ENCODE assay signal across 8 cellular contexts in the genomic region with DNA sequence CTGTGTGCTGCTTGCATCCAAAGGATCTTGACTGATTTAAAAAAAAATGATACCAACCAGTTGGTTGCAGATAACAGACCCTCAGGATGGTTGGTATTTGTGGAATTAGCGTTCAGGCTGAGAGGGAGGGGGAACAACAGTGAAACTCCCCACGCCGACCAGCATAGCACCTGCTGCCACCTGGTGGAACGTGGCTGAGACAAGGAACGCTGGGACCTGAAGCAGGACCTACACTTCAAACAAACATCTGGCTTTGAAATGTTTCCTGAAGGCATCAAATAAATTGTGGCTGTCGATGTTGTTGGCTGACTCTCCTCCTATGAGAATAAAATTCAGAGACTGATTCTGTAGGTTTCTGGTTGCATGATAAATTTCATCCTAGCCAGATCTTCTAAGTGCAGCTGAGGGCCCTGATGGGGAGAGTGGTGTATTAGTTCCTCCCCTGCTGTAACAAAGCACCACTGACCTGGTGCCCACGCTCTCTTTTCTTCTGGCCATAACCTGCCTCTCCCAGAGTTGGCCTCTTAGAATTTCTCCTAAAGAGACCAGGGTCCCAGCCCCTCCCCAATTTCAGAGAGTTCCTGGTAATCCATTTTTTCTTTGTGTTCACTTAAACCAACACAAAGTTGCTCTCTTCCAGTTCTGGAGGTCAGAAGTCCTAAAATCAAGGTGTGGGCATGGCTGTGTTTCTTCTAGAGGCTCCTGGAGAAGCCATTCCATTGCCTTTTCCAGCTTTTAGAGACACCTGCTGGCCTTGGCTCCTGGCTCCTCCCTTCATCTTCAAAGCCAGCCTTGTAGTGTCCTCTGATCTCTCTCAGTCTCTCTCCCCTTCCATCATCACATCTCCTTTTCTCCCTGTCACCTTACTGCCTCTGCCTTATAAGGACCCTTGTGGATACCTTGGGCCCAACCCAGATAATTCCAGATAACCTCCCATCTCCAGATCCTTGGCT. TPM values are rescaled to one million over a fixed set of nuclear protein-coding genes. Genes with fewer than 3 reads are reported as not detected.
A peak's percentile ranks its signal among the peaks of the same experiment; 100 is the strongest.
DNase-seq lines count a peak whose midpoint lies in the region; ATAC-seq and TF ChIP-seq lines count a peak whose summit lies in the region.

No MANE protein-coding gene starts in this region.

- CTCF ChIA-PET in activated CD8-positive, alpha-beta T cell treated with anti-CD3 and anti-CD28 coated beads, Interleukin-2, amount 10 ng/mL, durations not matched to agents 7 days and 5 days (lab: Charles Lee), result interaction anchor here (0.6 to 2.3 kb wide), 14 partner anchors 10 to 248 kb away, joined by 3 to 16 read pairs (median 4); partner anchors contain the start of genes APOL2 and APOL4

- H3K36me3 ChIP-seq in neuronal stem cell (replicated peaks in 1 of 2; ENCODE audit: control insufficient read depth in 2 of 2, insufficient read depth in 2 of 2, low read length in 2 of 2), result no peaks in the 10 kb centered on the region

- no peak overlapping the region for H3K14ac ChIP-seq in neuronal stem cell (ENCODE audit: low read length)

- H3K4me3 ChIP-seq in neuronal stem cell (ENCODE audit: low read length in 2 of 2), result no peak overlapping the region

- H3K27ac ChIP-seq in neuronal stem cell (replicated peaks; ENCODE audit: low read length), result no peak overlapping the region

- H4K91ac ChIP-seq in neuronal stem cell (ENCODE audit: low read depth, low read length, poor library complexity), result no peak overlapping the region

- no peak overlapping the region for H3K4ac ChIP-seq in neuronal stem cell (ENCODE audit: low read length)

- H4K8ac ChIP-seq in neuronal stem cell (ENCODE audit: low read depth, low read length), result no peak overlapping the region

- peak; percentile 50 for DNase-seq in NCI-H2171 treated with DMSO at 0.1 percent for 48 hours (lab: John Stamatoyannopoulos, UW)
- no peak for DNase-seq in NCI-H2171 (lab: John Stamatoyannopoulos, UW)
- DNase-seq in NCI-H1105 (lab: John Stamatoyannopoulos, UW), result peak; percentile 36
- DNase-seq in activated CD8-positive, alpha-beta T cell treated with anti-CD3 and anti-CD28 coated beads, Interleukin-2, amount 10 ng/mL, durations not matched to agents 7 days and 5 days, result peak; percentile 73
- DNase-seq in erythroblast (lab: John Stamatoyannopoulos, UW), result peak; percentile 62 to 77
- DNase-seq in neuronal stem cell (ENCODE audit: low spot score), result peak; percentile 17
- DNase-seq in NOMO-1 treated with DMSO at 0.1 percent for 48 hours (lab: John Stamatoyannopoulos, UW; ENCODE audit: unreplicated experiment), result no peak

- H3K27me3 ChIP-seq in neuronal stem cell (ENCODE audit: control insufficient read depth in 3 of 3, insufficient read depth in 3 of 3, low read depth in 1 of 3, low read length in 3 of 3), result no peaks in the 10 kb centered on the region

- H3K79me1 ChIP-seq in neuronal stem cell (ENCODE audit: low read depth, low read length), result no peaks in the 10 kb centered on the region

- peaks cover 29% of the 10 kb centered on the region for H3K27me3 Mint-ChIP-seq in activated CD8-positive, alpha-beta T cell treated with anti-CD3 and anti-CD28 coated beads, Interleukin-2, amount 10 ng/mL, durations not matched to agents 7 days and 5 days (ENCODE audit: low read depth)

- H2BK12ac ChIP-seq in neuronal stem cell (ENCODE audit: low read length), result no peak overlapping the region

- H3K9ac ChIP-seq in neuronal stem cell (ENCODE audit: low read depth, low read length, poor library complexity), result no peak overlapping the region

- H2AFZ ChIP-seq in neuronal stem cell (ENCODE audit: low read length), result peak overlapping the region; percentile 62

- H2AK5ac ChIP-seq in neuronal stem cell (ENCODE audit: low read depth, low read length), result no peak overlapping the region

- H3K9me3 ChIP-seq in neuronal stem cell (replicated peaks in 1 of 2; ENCODE audit: control insufficient read depth in 2 of 2, insufficient read depth in 1 of 2, low read depth in 1 of 2, low read length in 2 of 2), result no peaks in the 10 kb centered on the region

- H3K4me3 Mint-ChIP-seq in activated CD8-positive, alpha-beta T cell treated with anti-CD3 and anti-CD28 coated beads, Interleukin-2, amount 10 ng/mL, durations not matched to agents 7 days and 5 days, result no peak overlapping the region

- no peak overlapping the region for H2BK15ac ChIP-seq in neuronal stem cell (ENCODE audit: low read length)

- peak; percentile 94 for ATAC-seq in activated CD8-positive, alpha-beta T cell treated with anti-CD3 and anti-CD28 coated beads, Interleukin-2, amount 10 ng/mL, durations not matched to agents 7 days and 5 days
- ATAC-seq in HG03159 (IDR thresholded peaks at IDR 0.05; ENCODE audit: unreplicated experiment), result no peak

- peaks cover 10% of the 10 kb centered on the region for H3K36me3 Mint-ChIP-seq in activated CD8-positive, alpha-beta T cell treated with anti-CD3 and anti-CD28 coated beads, Interleukin-2, amount 10 ng/mL, durations not matched to agents 7 days and 5 days (ENCODE audit: low read depth)

- H3K4me1 ChIP-seq in neuronal stem cell (ENCODE audit: control insufficient read depth in 2 of 2, insufficient read depth in 1 of 2, low read depth in 1 of 2, low read length in 2 of 2), result peaks cover 3 to 5% of the 10 kb centered on the region in 2 donors

- WGBS in neuronal stem cell (ENCODE audit: extremely low coverage in 2 of 2, insufficient read length in 2 of 2, insufficient replicate concordance in 1 of 2), 2 donors, result no CpG with 5 or more reads among the region's 7 CpGs

- no peak overlapping the region for H3K23ac ChIP-seq in neuronal stem cell (ENCODE audit: low read depth, low read length, poor library complexity)

- no peak overlapping the region for H3K4me2 ChIP-seq in neuronal stem cell (ENCODE audit: insufficient read depth, low read length, poor library complexity, severe bottlenecking)

- H3K27ac Mint-ChIP-seq in activated CD8-positive, alpha-beta T cell treated with anti-CD3 and anti-CD28 coated beads, Interleukin-2, amount 10 ng/mL, durations not matched to agents 7 days and 5 days, result no peak overlapping the region

- H3K18ac ChIP-seq in neuronal stem cell (ENCODE audit: low read length), result no peak overlapping the region

- peaks cover 12% of the 10 kb centered on the region for H3K4me1 Mint-ChIP-seq in activated CD8-positive, alpha-beta T cell treated with anti-CD3 and anti-CD28 coated beads, Interleukin-2, amount 10 ng/mL, durations not matched to agents 7 days and 5 days (ENCODE audit: low read depth)

- POLR2A ChIA-PET in activated CD8-positive, alpha-beta T cell treated with anti-CD3 and anti-CD28 coated beads, Interleukin-2, amount 10 ng/mL, durations not matched to agents 7 days and 5 days (lab: Charles Lee), result no interaction called here

- TF ChIP-seq POLR2A in erythroblast (IDR thresholded peaks at IDR 0.05; ENCODE audit: low read length), result no peak

- H2BK5ac ChIP-seq in neuronal stem cell (ENCODE audit: low read length), result no peak overlapping the region

- H2BK120ac ChIP-seq in neuronal stem cell (ENCODE audit: low read depth, low read length), result no peak overlapping the region

- H3K9me3 Mint-ChIP-seq in activated CD8-positive, alpha-beta T cell treated with anti-CD3 and anti-CD28 coated beads, Interleukin-2, amount 10 ng/mL, durations not matched to agents 7 days and 5 days (ENCODE audit: insufficient read depth), result no peaks in the 10 kb centered on the region

RNA-seq across cellular contexts. Expression of gene APOL2, which starts 17.3 kb away (rescaled TPM):
- total RNA-seq in activated CD8-positive, alpha-beta T cell treated with anti-CD3 and anti-CD28 coated beads, Interleukin-2, amount 10 ng/mL, durations not matched to agents 7 days and 5 days, result 10 to 100 TPM; 62.4 TPM
- 4.3 TPM for polyA plus RNA-seq in neuronal stem cell (2013, experiment 1 of 2)
- polyA plus RNA-seq in neuronal stem cell (2013, experiment 2 of 2), result 4.7 TPM

RNA-seq across cellular contexts. Expression of gene APOL4, which starts 20.5 kb away (rescaled TPM):
- total RNA-seq in activated CD8-positive, alpha-beta T cell treated with anti-CD3 and anti-CD28 coated beads, Interleukin-2, amount 10 ng/mL, durations not matched to agents 7 days and 5 days, result 1 to 10 TPM; 6.9 to 8.5 TPM
- 0.06 TPM for polyA plus RNA-seq in neuronal stem cell (2013, experiment 1 of 2)
- polyA plus RNA-seq in neuronal stem cell (2013, experiment 2 of 2), result 0.08 TPM

RNA-seq across cellular contexts. Expression of gene APOL1, which starts 30.9 kb away (rescaled TPM):
- total RNA-seq in activated CD8-positive, alpha-beta T cell treated with anti-CD3 and anti-CD28 coated beads, Interleukin-2, amount 10 ng/mL, durations not matched to agents 7 days and 5 days, result 10 to 100 TPM; 37.4 to 38.2 TPM
- polyA plus RNA-seq in neuronal stem cell (2013, experiment 1 of 2), result 0.06 TPM
- 0.03 TPM for polyA plus RNA-seq in neuronal stem cell (2013, experiment 2 of 2)

Comparison
In these comparisons a context has a peak if more than half of its experiments do, and no peak if none do; other contexts are left out.
1. DNase-seq: peak in NCI-H2171 treated with DMSO at 0.1 percent for 48 hours (single experiment), NCI-H1105 (single experiment), activated CD8-positive, alpha-beta T cell treated with anti-CD3 and anti-CD28 coated beads, Interleukin-2, amount 10 ng/mL, durations not matched to agents 7 days and 5 days (single experiment), erythroblast (2 of 2) and neuronal stem cell (single experiment); none in NCI-H2171 (single experiment) and NOMO-1 treated with DMSO at 0.1 percent for 48 hours (single experiment).